Comparison of ENCODE assay signal across 20 cellular contexts in genomic region chr10:61589547-61590243, GRCh38.
DNase-seq lines count a peak whose midpoint lies in the region; FAIRE-seq and TF ChIP-seq lines count a peak whose summit lies in the region.
"Had no signal": no experiment of that assay in that cellular context is flagged by ENCODE, and none has a peak within 500 bp of the region (broad histone marks: within the 10 kb centered on the region; RNA-seq: fewer than 3 reads in every experiment).

No MANE protein-coding gene starts in this region.

- no peak overlapping the region for H3K27ac ChIP-seq in ACC112 (ENCODE audit: low read depth, low read length)
- H3K27ac ChIP-seq in GM23248: no peak overlapping the region
- no peak overlapping the region for H3K27ac ChIP-seq in OCI-LY3 (ENCODE audit: low read length)
- H3K27ac ChIP-seq in endothelial cell of umbilical vein (ENCODE audit: insufficient read depth, low read depth, low read length): peak overlapping the region; percentile 77
- no peak overlapping the region for H3K27ac ChIP-seq in substantia nigra (ENCODE audit: low read depth, low read length, poor library complexity, severe bottlenecking)
- H3K27ac ChIP-seq: right lobe of liver had no signal

- H3K9me1 ChIP-seq in endothelial cell of umbilical vein (replicated peaks; ENCODE audit: control insufficient read depth, extremely low read depth, insufficient read depth, low read length): no peaks in the 10 kb centered on the region

- no peaks in the 10 kb centered on the region for H4K20me1 ChIP-seq in GM23248 (ENCODE audit: insufficient read depth)
- H4K20me1 ChIP-seq in OCI-LY3 (ENCODE audit: insufficient read depth, low read length): no peaks in the 10 kb centered on the region
- no peaks in the 10 kb centered on the region for H4K20me1 ChIP-seq in endothelial cell of umbilical vein (replicated peaks; ENCODE audit: control insufficient read depth, extremely low read depth, insufficient read depth, low read length)

- H3K9ac ChIP-seq in GM23248 (no peak overlapping the region), OCI-LY3 (ENCODE audit: low read length) (no peak overlapping the region), endothelial cell of umbilical vein (replicated peaks; ENCODE audit: extremely low read depth, insufficient read depth, low read length) (no peak overlapping the region)

- peak; percentile 17 for DNase-seq in GM23248
- DNase-seq in endothelial cell of umbilical vein (ENCODE audit: low read depth, low spot score): peak; percentile 78
- no peak for DNase-seq in amniotic stem cell (lab: John Stamatoyannopoulos, UW)
- DNase-seq in superior temporal gyrus (ENCODE audit: extremely low spot score): no peak
- DNase-seq in cardiac septum (ENCODE audit: low spot score): no peak
- DNase-seq in substantia nigra (lab: John Stamatoyannopoulos, UW): no peak
- DNase-seq: activated CD4-positive, alpha-beta memory T cell treated with anti-CD3 and anti-CD28 coated beads for 36 hours; activated CD4-positive, CD25-positive, alpha-beta regulatory T cell; activated effector memory CD4-positive, alpha-beta T cell treated with Interleukin-2 at 50 U/mL for 16 hours; activated naive CD8-positive, alpha-beta T cell treated with anti-CD3 and anti-CD28 coated beads, Interleukin-2, amount 50 U/mL, for 24 hours; COR-L47; left ventricle myocardium superior; NCI-H1436 treated with DMSO at 0.1 percent for 48 hours; NCI-H524; right lobe of liver; T1000 had no signal

- in situ Hi-C loops in GM23248 (cut with MboI): no loop called here

- no peaks in the 10 kb centered on the region for H3K9me2 ChIP-seq in GM23248 (ENCODE audit: insufficient read depth)

- no TSS peak for BruUV-seq in endothelial cell of umbilical vein (replicated peaks; lab: Mats Ljungman, UMichigan)

- 13 to 15% methylated on average over 5 of the region's 5 CpGs for WGBS in GM23248 (ENCODE audit: low coverage in 1 of 2, low lambda C conversion rate in 2 of 2, missing lambda C conversion rate in 2 of 2), 2 experiments

- H3K27me3 ChIP-seq in ACC112 (ENCODE audit: insufficient read depth, low read length) (no peaks in the 10 kb centered on the region), GM23248 (replicated peaks; ENCODE audit: insufficient read depth) (no peaks in the 10 kb centered on the region), OCI-LY3 (ENCODE audit: low read depth, low read length) (no peaks in the 10 kb centered on the region), endothelial cell of umbilical vein (ENCODE audit: control insufficient read depth in 2 of 2, insufficient read depth in 2 of 2, low read length in 2 of 2) (no peaks in the 10 kb centered on the region)
- H3K27me3 ChIP-seq: right lobe of liver had no signal

- peak; percentile 67 for FAIRE-seq in endothelial cell of umbilical vein (lab: Jason Lieb, UNC)
- FAIRE-seq: A204.1, HepG2 had no signal

- no peak for TF ChIP-seq CTCF in OCI-LY3 (IDR thresholded peaks at IDR 0.05; ENCODE audit: low read depth, low read length)
- no peak for TF ChIP-seq CTCF in endothelial cell of umbilical vein (IDR thresholded peaks at IDR 0.05; ENCODE audit: extremely low read depth in 1 of 2, insufficient read depth in 1 of 2, low read depth in 1 of 2, low read length in 2 of 2)

- H3K4me3 ChIP-seq in ACC112 (ENCODE audit: low read depth, low read length) (no peak overlapping the region), GM23248 (no peak overlapping the region), OCI-LY3 (ENCODE audit: low read length) (no peak overlapping the region), endothelial cell of umbilical vein (replicated peaks in 1 of 3; ENCODE audit: insufficient read depth in 1 of 3, low read depth in 1 of 3, low read length in 3 of 3) (no peak overlapping the region)
- H3K4me3 ChIP-seq: right lobe of liver had no signal

- H3K4me1 ChIP-seq in ACC112 (ENCODE audit: control insufficient read depth, insufficient read depth, low read length, unreplicated experiment): peaks cover 10% of the 10 kb centered on the region
- H3K4me1 ChIP-seq in GM23248 (ENCODE audit: insufficient read depth): peaks cover 8% of the 10 kb centered on the region
- H3K4me1 ChIP-seq in OCI-LY3 (ENCODE audit: low read length): peaks cover 16% of the 10 kb centered on the region
- peaks cover 17% of the 10 kb centered on the region for H3K4me1 ChIP-seq in endothelial cell of umbilical vein (ENCODE audit: control insufficient read depth, extremely low read depth, insufficient read depth, low read length)
- H3K4me1 ChIP-seq: right lobe of liver had no signal

- CTCF ChIA-PET in endothelial cell of umbilical vein (lab: Charles Lee): interaction anchor here (0.6 to 1.9 kb wide), 11 partner anchors 10 to 771 kb away, joined by 3 to 5 read pairs (median 3); no protein-coding TSS in a partner anchor

- H3K4me2 ChIP-seq in GM23248 (ENCODE audit: unreplicated experiment) (no peak overlapping the region), OCI-LY3 (ENCODE audit: low read length) (peak overlapping the region; percentile 50), endothelial cell of umbilical vein (ENCODE audit: insufficient read depth, low read length) (peak overlapping the region; percentile 49)

- intact Hi-C loops in endothelial cell of umbilical vein (cut with micrococcal nuclease): loop anchor here (1.0 to 5.0 kb wide), 3 partner anchors 31 to 302 kb away; no protein-coding TSS in a partner anchor
- intact Hi-C loops in cardiac septum (cut with DNase I): no loop called here

- no peaks in the 10 kb centered on the region for H3F3A ChIP-seq in GM23248 (ENCODE audit: insufficient read depth)

- peak overlapping the region; percentile 48 for H2AFZ ChIP-seq in ACC112 (ENCODE audit: low read length, unreplicated experiment)
- H2AFZ ChIP-seq in GM23248: peak overlapping the region; percentile 21
- H2AFZ ChIP-seq in OCI-LY3 (ENCODE audit: low read depth, low read length): no peak overlapping the region
- peak overlapping the region; percentile 47 for H2AFZ ChIP-seq in endothelial cell of umbilical vein (ENCODE audit: low read depth, low read length)

- no peaks in the 10 kb centered on the region for H3K36me3 ChIP-seq in ACC112 (ENCODE audit: insufficient read depth, low read length)
- no peaks in the 10 kb centered on the region for H3K36me3 ChIP-seq in GM23248 (ENCODE audit: low read depth)
- H3K36me3 ChIP-seq in OCI-LY3 (replicated peaks; ENCODE audit: low read depth, low read length): no peaks in the 10 kb centered on the region
- no peaks in the 10 kb centered on the region for H3K36me3 ChIP-seq in endothelial cell of umbilical vein (ENCODE audit: control insufficient read depth in 2 of 2, extremely low read depth in 1 of 2, insufficient read depth in 2 of 2, low read length in 2 of 2)
- H3K36me3 ChIP-seq: right lobe of liver had no signal

- no peaks in the 10 kb centered on the region for H3K79me2 ChIP-seq in ACC112 (ENCODE audit: control insufficient read depth, insufficient read depth, low read length, unreplicated experiment)
- H3K79me2 ChIP-seq in GM23248 (ENCODE audit: insufficient read depth): no peaks in the 10 kb centered on the region
- H3K79me2 ChIP-seq in OCI-LY3 (ENCODE audit: low read length): no peaks in the 10 kb centered on the region
- no peaks in the 10 kb centered on the region for H3K79me2 ChIP-seq in endothelial cell of umbilical vein (ENCODE audit: control insufficient read depth, insufficient read depth, low read length)

- H3K9me3 ChIP-seq in GM23248 (ENCODE audit: low read depth): no peaks in the 10 kb centered on the region
- no peaks in the 10 kb centered on the region for H3K9me3 ChIP-seq in OCI-LY3 (ENCODE audit: insufficient read depth, low read length)
- H3K9me3 ChIP-seq in endothelial cell of umbilical vein (replicated peaks; ENCODE audit: control insufficient read depth, insufficient read depth, low read length): no peaks in the 10 kb centered on the region
- H3K9me3 ChIP-seq: right lobe of liver had no signal

- POLR2A ChIA-PET in endothelial cell of umbilical vein (lab: Charles Lee): no interaction called here

- dilution Hi-C loops in endothelial cell of umbilical vein (cut with MboI; ENCODE audit: extremely low pct_ligation_motif_present, low sequenced_read_pairs): no loop called here

- TF ChIP-seq POLR2A in endothelial cell of umbilical vein (IDR thresholded peaks at IDR 0.05; ENCODE audit: low read depth, low read length): no peak

TF ChIP-seq in endothelial cell of umbilical vein, 7 proteins besides CTCF, POLR2A, EP300 and RAD21:
- TF ChIP-seq MYC (IDR thresholded peaks at IDR 0.05; ENCODE audit: low read depth, low read length) (no peak), EZH2 (IDR thresholded peaks at IDR 0.05; ENCODE audit: borderline replicate concordance, low read depth, low read length, severe bottlenecking) (no peak), FOS (IDR thresholded peaks at IDR 0.05; ENCODE audit: borderline replicate concordance, insufficient read depth, low read length) (peak; percentile 80), JUN (IDR thresholded peaks at IDR 0.05; ENCODE audit: borderline replicate concordance, insufficient read depth, insufficient read length, low read depth) (peak; percentile 64), POLR2AphosphoS5 (IDR thresholded peaks at IDR 0.05; ENCODE audit: insufficient read depth, low read depth, low read length) (no peak), MAX (IDR thresholded peaks at IDR 0.05; ENCODE audit: insufficient read depth, insufficient read length) (no peak), GATA2 (IDR thresholded peaks at IDR 0.05; ENCODE audit: insufficient read depth, insufficient read length, low read depth, low read length) (peak; percentile 45)

Comparison
In these comparisons a context has a peak if more than half of its experiments do, and no peak if none do; other contexts are left out.
1. DNase-seq: peak in GM23248 (single experiment) and endothelial cell of umbilical vein (single experiment); none in amniotic stem cell (single experiment), superior temporal gyrus (single experiment), cardiac septum (single experiment) and substantia nigra (0 of 49).